ENCODE assay signal across 25 cellular contexts in genomic region chr14:87898301-87898700, GRCh38.
"Had no signal": no experiment of that assay in that cellular context is flagged by ENCODE, and none has a peak within 500 bp of the region (broad histone marks: within the 10 kb centered on the region; RNA-seq: fewer than 3 reads in every experiment).

No MANE protein-coding gene starts in this region.

- ATAC-seq: effector memory CD8-positive, alpha-beta T cell; heart left ventricle; mucosa of descending colon; natural killer cell treated with Interleukin-12 subunit alpha and Interleukin-12 subunit beta and Interleukin-15 and Interleukin-18, amount 100 ng/mL, for 72 hours; right lobe of liver; stimulated activated naive CD8-positive, alpha-beta T cell treated with anti-CD3 and anti-CD28 coated beads, Interleukin-15, Interleukin-2, amounts not matched to agents 100 U/mL and 50 U/mL, for 24 hours had no signal

- H3K4me3 ChIP-seq: coronary artery, heart left ventricle, left ventricle myocardium inferior, lung, mucosa of descending colon, right lobe of liver, thoracic aorta, uterus had no signal

- DNase-seq: activated CD4-positive, alpha-beta memory T cell treated with anti-CD3 and anti-CD28 coated beads, Interleukin-2, amount 10 ng/mL, durations not matched to agents 7 days and 5 days; activated CD4-positive, alpha-beta T cell treated with anti-CD3 and anti-CD28 coated beads, Interleukin-2, amount 10 ng/mL, durations not matched to agents 7 days and 5 days; activated CD4-positive, CD25-positive, alpha-beta regulatory T cell treated with anti-CD3 and anti-CD28 coated beads, Interleukin-2, amount 50 U/mL, for 72 hours; activated CD8-positive, alpha-beta memory T cell treated with anti-CD3 and anti-CD28 coated beads, Interleukin-2, amount 50 U/mL, for 48 hours; activated gamma-delta T cell; activated naive CD4-positive, alpha-beta T cell treated with anti-CD3 and anti-CD28 coated beads, Interleukin-2, amount 10 ng/mL, durations not matched to agents 7 days and 5 days; activated naive CD8-positive, alpha-beta T cell treated with anti-CD3 and anti-CD28 coated beads, Interleukin-2, amount 10 ng/mL, durations not matched to agents 7 days and 5 days; activated T-cell treated with anti-CD3 and anti-CD28 coated beads, Interleukin-2, amount 50 U/mL, for 24 hours; amniotic stem cell; brain microvascular endothelial cell; effector memory CD8-positive, alpha-beta T cell; heart left ventricle; hypothalamus; left ventricle myocardium inferior; mucosa of descending colon; posterior cingulate gyrus; right lobe of liver; stimulated activated CD4-positive, alpha-beta T cell treated with anti-CD3 and anti-CD28 coated beads, Interleukin-2, amount 100 ng/mL, for 48 hours; stimulated activated naive CD8-positive, alpha-beta T cell treated with anti-CD3 and anti-CD28 coated beads, Interleukin-15, Interleukin-2, amounts not matched to agents 100 U/mL and 50 U/mL, for 24 hours; T-helper 9 cell; uterus had no signal
